In the genomic region with DNA sequence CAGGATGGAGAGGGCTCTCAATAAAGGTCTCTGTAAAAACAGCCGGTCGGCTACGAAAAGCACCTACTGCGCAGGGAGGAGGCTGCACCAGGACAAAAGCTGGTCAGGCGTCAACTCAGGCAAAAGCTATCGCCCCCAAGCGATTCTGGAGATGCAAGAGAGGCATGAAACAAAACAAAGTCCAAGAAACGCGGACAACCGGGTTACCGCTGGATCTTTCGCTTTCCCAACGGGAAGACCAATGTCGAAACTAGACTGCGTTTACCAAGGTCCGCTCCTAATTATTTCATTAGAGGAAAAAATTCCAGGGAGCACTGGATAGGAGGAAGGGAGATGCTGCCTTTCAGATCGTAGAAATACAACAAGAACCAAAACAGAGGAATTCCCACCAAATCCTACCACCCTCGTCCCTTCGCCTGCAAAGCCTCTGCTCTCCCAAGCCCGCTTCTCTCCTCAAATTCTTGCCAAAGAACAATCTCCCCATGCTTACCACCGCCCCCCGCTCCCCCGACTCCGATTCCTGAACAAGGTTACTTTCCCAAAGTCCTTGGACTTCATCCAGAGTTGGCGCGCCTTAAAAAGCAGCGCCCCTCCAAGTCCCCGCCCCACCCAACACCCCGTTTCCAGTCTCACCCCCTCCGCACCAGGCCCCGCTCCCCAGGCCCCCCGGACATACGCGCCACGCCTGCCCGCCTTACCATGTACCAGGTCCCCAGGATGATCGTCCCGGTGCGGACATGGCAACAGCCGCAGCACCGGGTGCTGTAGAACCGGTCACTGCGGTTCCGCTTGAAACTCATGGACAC, we compare ENCODE assay signal across 8 cellular contexts. TPM values are rescaled to one million over a fixed set of nuclear protein-coding genes. Genes with fewer than 3 reads are reported as not detected.
DNase-seq lines count a peak whose midpoint lies in the region; ATAC-seq and TF ChIP-seq lines count a peak whose summit lies in the region.

No MANE protein-coding gene starts in this region.

- TF ChIP-seq POLR2A in spleen (IDR thresholded peaks at IDR 0.05): peak in 1 of 3 donors; percentile 17

- peak; percentile 42 for TF ChIP-seq CTCF in choroid plexus epithelial cell (conservative IDR thresholded peaks at IDR 0.05; ENCODE audit: low read depth, low read length)
- no peak for TF ChIP-seq CTCF in kidney epithelial cell (IDR thresholded peaks at IDR 0.05; ENCODE audit: insufficient read depth, low read length, poor library complexity, severe bottlenecking)
- TF ChIP-seq CTCF in spleen (IDR thresholded peaks at IDR 0.05 in 8 of 11, conservative IDR thresholded peaks at IDR 0.05 in 3 of 11): no peak

- H3K4me1 ChIP-seq in HUES48 (ENCODE audit: control insufficient read depth, insufficient read depth, low read length) (peaks cover 21% of the 10 kb centered on the region), spleen (peaks cover 22 to 57% (median 40%) of the 10 kb centered on the region in 6 donors)

- DNase-seq in GM04504 (ENCODE audit: low read depth) (peak; percentile 46), choroid plexus epithelial cell (ENCODE audit: low read depth) (peak; percentile 76), kidney epithelial cell (ENCODE audit: low read depth) (no peak), spleen (peak; percentile 84)
- no peak for DNase-seq in stimulated activated naive CD4-positive, alpha-beta T cell treated with Interleukin-2 at 50 U/mL for 16 hours (lab: John Stamatoyannopoulos, UW)

- peak overlapping the region; percentile 74 for H3K9ac ChIP-seq in HUES48 (ENCODE audit: low read depth, low read length)

- intact Hi-C loops in spleen (cut with DNase I; ENCODE audit: low total_unique reads): no loop called here

- H3K27ac ChIP-seq in HUES48 (ENCODE audit: low read depth, low read length) (peak overlapping the region; percentile 89), spleen (peak overlapping the region; percentile 93 to 99 (median 97))

- ATAC-seq in GM21528 (IDR thresholded peaks at IDR 0.05; ENCODE audit: low FRiP score, unreplicated experiment) (peak; percentile 26), SK-N-SH treated with all-trans-retinoic acid at 6 μM for 48 hours (peak; percentile 16)

- no peaks in the 10 kb centered on the region for H3K36me3 ChIP-seq in HUES48 (ENCODE audit: control insufficient read depth, insufficient read depth, low read length)
- H3K36me3 ChIP-seq in kidney epithelial cell (ENCODE audit: control insufficient read depth, insufficient read depth, low read length): no peaks in the 10 kb centered on the region
- H3K36me3 ChIP-seq in spleen: peaks cover 0 to 10% (median 0%) of the 10 kb centered on the region in 6 donors

- H3K27me3 ChIP-seq in HUES48 (ENCODE audit: control insufficient read depth, insufficient read depth, low read length) (no peaks in the 10 kb centered on the region), kidney epithelial cell (ENCODE audit: control insufficient read depth, insufficient read depth, low read length) (no peaks in the 10 kb centered on the region), spleen (replicated peaks in 1 of 7) (peaks cover 0 to 18% (median 0%) of the 10 kb centered on the region in 7 donors)

- H3K9me3 ChIP-seq in HUES48 (ENCODE audit: control insufficient read depth, insufficient read depth, low read length) (no peaks in the 10 kb centered on the region), spleen (no peaks in the 10 kb centered on the region)

- peak overlapping the region; percentile 85 for H3K4me3 ChIP-seq in HUES48 (ENCODE audit: low read depth, low read length)
- H3K4me3 ChIP-seq in choroid plexus epithelial cell (ENCODE audit: low read depth, low read length): peak overlapping the region; percentile 92
- H3K4me3 ChIP-seq in kidney epithelial cell (ENCODE audit: low read depth, low read length): peak overlapping the region; percentile 86
- H3K4me3 ChIP-seq in spleen: peak overlapping the region; percentile 59 to 82 (median 70)

- WGBS in spleen, 5 donors: 0 to 1% (median 1%) methylated on average over 41 to 44 of the region's 44 CpGs

TF ChIP-seq in SK-N-SH treated with all-trans-retinoic acid at 6 μM for 48 hours, 23 proteins besides CTCF, POLR2A, EP300 and RAD21:
- TF ChIP-seq ZNF70 (CRISPR knock-in tag; IDR thresholded peaks at IDR 0.05) (0 out of 2 replicates have a peak, but pooled peaks have one; percentile 49), ZFP3 (CRISPR knock-in tag; IDR thresholded peaks at IDR 0.05) (peak; percentile 39; the same call in 1 of the 2 replicates), ISL1 (CRISPR knock-in tag; IDR thresholded peaks at IDR 0.05) (no peak)

RNA-seq across cellular contexts. Expression of gene LAPTM4A, which starts 0.5 kb away (rescaled TPM):
- total RNA-seq in kidney epithelial cell (140 and 141 TPM in 2 replicates), spleen (100 to 1,000 TPM in 5 of 7 donors, 10 to 100 TPM in 2; 95.1 to 158 (median 122) TPM)
- polyA plus RNA-seq in spleen: 100 to 1,000 TPM in 1 of 3 donors, 10 to 100 TPM in 2; 54.9 to 105 (median 95.0) TPM

RNA-seq across cellular contexts. Expression of gene MATN3, which starts 38.4 kb away (rescaled TPM):
- total RNA-seq in kidney epithelial cell (7.6 TPM in 2 replicates), spleen (under 1 TPM in 4 of 7 donors, not detected in 3; 0.17 to 0.76 (median 0.48) TPM)
- polyA plus RNA-seq in spleen: under 1 TPM; 0.07 to 0.24 (median 0.16) TPM

Comparison
In these comparisons a context has a peak if more than half of its experiments do, and no peak if none do; other contexts are left out.
1. DNase-seq: peak in GM04504 (single experiment), choroid plexus epithelial cell (single experiment) and spleen (single experiment); none in kidney epithelial cell (single experiment) and stimulated activated naive CD4-positive, alpha-beta T cell treated with Interleukin-2 at 50 U/mL for 16 hours (single experiment).
2. Peak in every context shown above with its lines, with median percentiles within 50 percentile points of each other: H3K4me3 ChIP-seq.